In the genomic region with DNA sequence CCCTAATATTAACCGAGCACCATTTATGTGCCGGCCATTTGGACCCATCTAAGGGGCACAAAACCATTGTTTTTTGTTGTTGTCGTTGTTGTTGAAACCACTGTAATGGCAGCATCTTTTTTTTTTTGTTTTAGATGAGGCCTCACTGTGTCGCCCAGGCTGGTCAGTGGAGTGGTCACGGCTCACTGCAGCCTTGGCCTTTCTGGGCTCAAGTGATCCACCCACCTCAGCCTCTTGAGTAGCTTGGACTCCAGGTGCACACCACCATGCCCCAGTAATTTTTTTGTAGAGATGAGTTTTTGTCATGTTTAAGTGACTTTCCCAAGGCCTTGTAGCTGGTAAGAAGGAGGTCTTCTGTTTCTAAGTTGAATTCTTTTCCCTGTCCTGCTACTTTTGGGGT, we compare ENCODE assay signal across 27 cellular contexts.
"Had no signal": no experiment of that assay in that cellular context is flagged by ENCODE, and none has a peak within 500 bp of the region (broad histone marks: within the 10 kb centered on the region; RNA-seq: fewer than 3 reads in every experiment).

No MANE protein-coding gene starts in this region.

- H3K27me3 Mint-ChIP-seq: activated naive CD8-positive, alpha-beta T cell; progenitor cell of endocrine pancreas; type B pancreatic cell had no signal

- H3K9me3 ChIP-seq: body of pancreas, colonic mucosa, mucosa of descending colon, right lobe of liver, testis, uterus had no signal

- H3K27me3 ChIP-seq: body of pancreas, cardiac muscle cell, colonic mucosa, right lobe of liver, testis, uterus had no signal

- H3K9me3 Mint-ChIP-seq: memory B cell; nephron; T-helper 1 cell treated with Interleukin-12 subunit alpha and Interleukin-12 subunit beta and Interleukin-4 antibody, amounts not matched to agents 30 μg/mL and 1 μg/mL, for 36 hours; type B pancreatic cell had no signal

- H3K36me3 ChIP-seq: cardiac muscle cell, colonic mucosa, right lobe of liver, uterus, WERI-Rb-1 had no signal

- H3K36me3 Mint-ChIP-seq: activated naive CD8-positive, alpha-beta T cell; memory B cell had no signal

- DNase-seq: activated CD4-positive, alpha-beta T cell treated with anti-CD3 and anti-CD28 coated beads for 48 hours; activated CD4-positive, alpha-beta T cell treated with anti-CD3 and anti-CD28 coated beads, Interleukin-2, amount 50 U/mL, for 48 hours; activated CD8-positive, alpha-beta memory T cell treated with anti-CD3 and anti-CD28 coated beads for 24 hours; activated effector memory CD4-positive, alpha-beta T cell treated with Interleukin-2 at 50 U/mL for 16 hours; activated naive CD4-positive, alpha-beta T cell treated with Interleukin-2 at 50 U/mL for 16 hours; body of pancreas; colonic mucosa; effector CD8-positive, alpha-beta T cell; mucosa of descending colon; right lobe of liver; stimulated activated CD4-positive, alpha-beta T cell treated with anti-CD3 and anti-CD28 coated beads, Interleukin-2, amount 100 ng/mL, for 24 hours; stimulated activated naive CD4-positive, alpha-beta T cell; T-helper 9 cell; testis; uterus; WERI-Rb-1 had no signal

- FAIRE-seq: endometrium, frontal cortex, TTC549 had no signal

- H3K27ac Mint-ChIP-seq: activated naive CD8-positive, alpha-beta T cell; memory B cell; T-helper 1 cell treated with Interleukin-12 subunit alpha and Interleukin-12 subunit beta and Interleukin-4 antibody, amounts not matched to agents 30 μg/mL and 1 μg/mL, for 36 hours had no signal

- H3K27ac ChIP-seq: body of pancreas, cardiac muscle cell, colonic mucosa, right lobe of liver, testis, WERI-Rb-1 had no signal

- H3K4me3 ChIP-seq: body of pancreas, cardiac muscle cell, colonic mucosa, mucosa of descending colon, right lobe of liver, smooth muscle cell, testis, uterus had no signal

- H3K4me3 Mint-ChIP-seq: activated naive CD8-positive, alpha-beta T cell; memory B cell; T-helper 1 cell treated with Interleukin-12 subunit alpha and Interleukin-12 subunit beta and Interleukin-4 antibody, amounts not matched to agents 30 μg/mL and 1 μg/mL, for 36 hours had no signal

- H3K4me1 Mint-ChIP-seq: memory B cell had no signal

- H3K4me1 ChIP-seq: right lobe of liver had no signal
